In genomic region chr12:53159195-53159834, GRCh38 we compare ENCODE assay signal across 8 cellular contexts. TPM values are rescaled to one million over a fixed set of nuclear protein-coding genes. Genes with fewer than 3 reads are reported as not detected.
DNase-seq lines count a peak whose midpoint lies in the region; ATAC-seq and TF ChIP-seq lines count a peak whose summit lies in the region.

No MANE protein-coding gene starts in this region.

- H2AFZ ChIP-seq in SK-N-SH (ENCODE audit: low read depth), result peak overlapping the region; percentile 73; the same call in 1 of the 2 replicates

- WGBS in SK-N-SH (ENCODE audit: low lambda C conversion rate), result 17% methylated on average over 14 of the region's 14 CpGs

- peaks cover 7% of the 10 kb centered on the region for H3K4me1 Mint-ChIP-seq in activated naive CD4-positive, alpha-beta T cell treated with anti-CD3 and anti-CD28 coated beads for 36 hours (ENCODE audit: low read depth)

- CTCF ChIA-PET in SK-N-SH (lab: Yijun Ruan, JAX), result interaction anchor here (0.6 to 12.3 kb wide), 53 partner anchors 8 to 686 kb away, joined by 3 to 272 read pairs (median 6); partner anchors contain the start of genes AAAS, CSAD, ESPL1 and KRT6C
- CTCF ChIA-PET in activated naive CD4-positive, alpha-beta T cell treated with anti-CD3 and anti-CD28 coated beads for 36 hours (lab: Charles Lee), result interaction anchor here (0.6 to 6.8 kb wide), 43 partner anchors 9 to 349 kb away, joined by 3 to 61 read pairs (median 5); partner anchors contain the start of genes AAAS, CSAD, ESPL1 and MYG1

- ATAC-seq in Right ventricle myocardium inferior (peak; percentile 75), upper lobe of right lung (peak; percentile 98)

- intact Hi-C loops in activated naive CD4-positive, alpha-beta T cell treated with anti-CD3 and anti-CD28 coated beads for 36 hours (cut with micrococcal nuclease), result loop anchor here (1.0 to 2.0 kb wide), 8 partner anchors 21 to 186 kb away; partner anchors contain the start of genes AAAS, CSAD and ZNF740
- intact Hi-C loops in Right ventricle myocardium inferior (cut with DNase I) (loop anchor here (2.0 kb wide), 1 partner anchor 37 kb away; no protein-coding TSS in a partner anchor), posterior cingulate gyrus (cut with DNase I) (loop anchor here (1.0 kb wide), 1 partner anchor 38 kb away; no protein-coding TSS in a partner anchor), upper lobe of right lung (cut with DNase I) (no loop called here)

- H3K4me3 ChIP-seq in H7 (ENCODE audit: insufficient read depth, low read depth, low read length) (peak overlapping the region; percentile 13; the same call in 1 of the 2 replicates), SK-N-SH (ENCODE audit: low read depth in 2 of 2, low read length in 1 of 2) (peak overlapping the region in 1 of 2 experiments; percentile 4; a peak in 1 of 4 replicates), upper lobe of right lung (no peak overlapping the region)

- no peaks in the 10 kb centered on the region for H3K36me3 Mint-ChIP-seq in activated naive CD4-positive, alpha-beta T cell treated with anti-CD3 and anti-CD28 coated beads for 36 hours (ENCODE audit: low read depth)

- H3K27ac Mint-ChIP-seq in activated naive CD4-positive, alpha-beta T cell treated with anti-CD3 and anti-CD28 coated beads for 36 hours, result peak overlapping the region; percentile 6

- peaks cover 6% of the 10 kb centered on the region for H3F3A ChIP-seq in SK-N-SH (replicated peaks; ENCODE audit: insufficient read depth)

- H3K27me3 ChIP-seq in H7 (ENCODE audit: control insufficient read depth, insufficient read depth, low read length) (peaks cover 15% of the 10 kb centered on the region), SK-N-SH (ENCODE audit: insufficient read depth) (no peaks in the 10 kb centered on the region), upper lobe of right lung (no peaks in the 10 kb centered on the region)

- no peaks in the 10 kb centered on the region for H3K9me3 Mint-ChIP-seq in activated naive CD4-positive, alpha-beta T cell treated with anti-CD3 and anti-CD28 coated beads for 36 hours

- no peaks in the 10 kb centered on the region for H3K27me3 Mint-ChIP-seq in activated naive CD4-positive, alpha-beta T cell treated with anti-CD3 and anti-CD28 coated beads for 36 hours (ENCODE audit: low read depth)

- H3K9me2 ChIP-seq in SK-N-SH, result no peaks in the 10 kb centered on the region

- TF ChIP-seq EP300 in SK-N-SH (IDR thresholded peaks at IDR 0.05; ENCODE audit: borderline replicate concordance in 1 of 2, low read depth in 1 of 2, low read length in 1 of 2), result no peak

- H3K9me3 ChIP-seq in SK-N-SH (no peaks in the 10 kb centered on the region), upper lobe of right lung (no peaks in the 10 kb centered on the region)

- H3K4me1 ChIP-seq in SK-N-SH (ENCODE audit: control insufficient read depth in 1 of 2, insufficient read depth in 2 of 2, low read depth in 1 of 2, low read length in 1 of 2) (peaks cover 0 to 2% of the 10 kb centered on the region in 2 experiments; a peak in 2 of 4 replicates), upper lobe of right lung (peaks cover 3% of the 10 kb centered on the region)

- TF ChIP-seq CTCF in SK-N-SH (IDR thresholded peaks at IDR 0.05) (peak; percentile 96), upper lobe of right lung (IDR thresholded peaks at IDR 0.05) (peak; percentile 97)

- no peaks in the 10 kb centered on the region for H3K79me2 ChIP-seq in SK-N-SH (ENCODE audit: insufficient read depth)

- no peak overlapping the region for H3K4me3 Mint-ChIP-seq in activated naive CD4-positive, alpha-beta T cell treated with anti-CD3 and anti-CD28 coated beads for 36 hours

- TF ChIP-seq RAD21 in SK-N-SH (IDR thresholded peaks at IDR 0.05; ENCODE audit: low read length), result peak; percentile 86

- POLR2A ChIA-PET in SK-N-SH (lab: Yijun Ruan, JAX), result interaction anchor here (0.7 to 2.8 kb wide), 8 partner anchors 16 to 166 kb away, joined by 3 to 12 read pairs (median 4); partner anchors contain the start of genes CSAD and ZNF740

- H4K20me1 ChIP-seq in SK-N-SH (ENCODE audit: insufficient read depth), result no peaks in the 10 kb centered on the region

- H3K27ac ChIP-seq in SK-N-SH (ENCODE audit: low read depth in 2 of 2, low read length in 1 of 2) (no peak overlapping the region), upper lobe of right lung (no peak overlapping the region)

- H3K4me2 ChIP-seq in SK-N-SH, result no peak overlapping the region

- H3K9ac ChIP-seq in SK-N-SH, result no peak overlapping the region

- H3K36me3 ChIP-seq in H7 (replicated peaks; ENCODE audit: control insufficient read depth, insufficient read depth, low read length) (no peaks in the 10 kb centered on the region), SK-N-SH (replicated peaks in 1 of 2; ENCODE audit: control insufficient read depth in 1 of 2, insufficient read depth in 2 of 2, low read length in 1 of 2) (no peaks in the 10 kb centered on the region), upper lobe of right lung (no peaks in the 10 kb centered on the region)

- DNase-seq in DMS153 (lab: John Stamatoyannopoulos, UW) (peak; percentile 72), H7 (peak; percentile 94), NCI-H1092 treated with DMSO at 0.1 percent for 48 hours (lab: John Stamatoyannopoulos, UW) (peak; percentile 72), SK-N-SH (peak; percentile 88), Right ventricle myocardium inferior (ENCODE audit: missing footprints) (peak; percentile 89), posterior cingulate gyrus (peak; percentile 46 to 97 (median 80)), upper lobe of right lung (peak; percentile 90)
- DNase-seq in activated naive CD4-positive, alpha-beta T cell treated with anti-CD3 and anti-CD28 coated beads for 36 hours, result peak; percentile 97

TF ChIP-seq in SK-N-SH, 30 proteins besides CTCF, POLR2A, EP300 and RAD21 (continues in another document):
- TF ChIP-seq FOSL2 (IDR thresholded peaks at IDR 0.05; ENCODE audit: borderline replicate concordance, low read depth) (no peak), GATA2 (CRISPR knock-in tag; IDR thresholded peaks at IDR 0.05) (no peak), NRF1 (IDR thresholded peaks at IDR 0.05; ENCODE audit: low read depth, low read length) (no peak), EZH2phosphoT487 (IDR thresholded peaks at IDR 0.05; ENCODE audit: borderline replicate concordance, low read depth) (no peak)
- TF ChIP-seq, protein P1, sequence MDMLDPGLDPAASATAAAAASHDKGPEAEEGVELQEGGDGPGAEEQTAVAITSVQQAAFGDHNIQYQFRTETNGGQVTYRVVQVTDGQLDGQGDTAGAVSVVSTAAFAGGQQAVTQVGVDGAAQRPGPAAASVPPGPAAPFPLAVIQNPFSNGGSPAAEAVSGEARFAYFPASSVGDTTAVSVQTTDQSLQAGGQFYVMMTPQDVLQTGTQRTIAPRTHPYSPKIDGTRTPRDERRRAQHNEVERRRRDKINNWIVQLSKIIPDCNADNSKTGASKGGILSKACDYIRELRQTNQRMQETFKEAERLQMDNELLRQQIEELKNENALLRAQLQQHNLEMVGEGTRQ (IDR thresholded peaks at IDR 0.05; ENCODE audit: borderline replicate concordance, low read depth, low read length), result no peak
- TF ChIP-seq, protein P2, sequence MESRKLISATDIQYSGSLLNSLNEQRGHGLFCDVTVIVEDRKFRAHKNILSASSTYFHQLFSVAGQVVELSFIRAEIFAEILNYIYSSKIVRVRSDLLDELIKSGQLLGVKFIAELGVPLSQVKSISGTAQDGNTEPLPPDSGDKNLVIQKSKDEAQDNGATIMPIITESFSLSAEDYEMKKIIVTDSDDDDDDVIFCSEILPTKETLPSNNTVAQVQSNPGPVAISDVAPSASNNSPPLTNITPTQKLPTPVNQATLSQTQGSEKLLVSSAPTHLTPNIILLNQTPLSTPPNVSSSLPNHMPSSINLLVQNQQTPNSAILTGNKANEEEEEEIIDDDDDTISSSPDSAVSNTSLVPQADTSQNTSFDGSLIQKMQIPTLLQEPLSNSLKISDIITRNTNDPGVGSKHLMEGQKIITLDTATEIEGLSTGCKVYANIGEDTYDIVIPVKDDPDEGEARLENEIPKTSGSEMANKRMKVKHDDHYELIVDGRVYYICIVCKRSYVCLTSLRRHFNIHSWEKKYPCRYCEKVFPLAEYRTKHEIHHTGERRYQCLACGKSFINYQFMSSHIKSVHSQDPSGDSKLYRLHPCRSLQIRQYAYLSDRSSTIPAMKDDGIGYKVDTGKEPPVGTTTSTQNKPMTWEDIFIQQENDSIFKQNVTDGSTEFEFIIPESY (IDR thresholded peaks at IDR 0.05; ENCODE audit: borderline replicate concordance, low read depth), result no peak

RNA-seq across cellular contexts. Expression of gene ZNF740, which starts 21.2 kb away (rescaled TPM):
- total RNA-seq in H7 (2014; rRNA removed; shearing (Covaris generic)), result 8.7 and 9.1 TPM in 2 replicates
- 14.6 and 21.8 TPM in 2 replicates for polyA plus RNA-seq in SK-N-SH (2012; rRNA removed)
- polyA plus RNA-seq in SK-N-SH (2012; cell fraction: cytosol; rRNA removed), result 7.9 and 10.3 TPM in 2 replicates
- polyA plus RNA-seq in SK-N-SH (2012; cell fraction: nucleus; rRNA removed), result 41.0 and 89.7 TPM in 2 replicates
- total RNA-seq in activated naive CD4-positive, alpha-beta T cell treated with anti-CD3 and anti-CD28 coated beads for 36 hours, result 10 to 100 TPM; 40.4 to 42.0 TPM
- 31.5 TPM for total RNA-seq in Right ventricle myocardium inferior
- 46.8 TPM for total RNA-seq in upper lobe of right lung

RNA-seq across cellular contexts. Expression of gene CSAD, which starts 21.4 kb away (rescaled TPM):
- 3.0 and 3.4 TPM in 2 replicates for total RNA-seq in H7 (2014; rRNA removed; shearing (Covaris generic))
- 32.2 and 45.4 TPM in 2 replicates for polyA plus RNA-seq in SK-N-SH (2012; rRNA removed)
- 3.9 and 5.2 TPM in 2 replicates for polyA plus RNA-seq in SK-N-SH (2012; cell fraction: cytosol; rRNA removed)
- 305 and 362 TPM in 2 replicates for polyA plus RNA-seq in SK-N-SH (2012; cell fraction: nucleus; rRNA removed)
- 10 to 100 TPM; 31.5 to 32.3 TPM for total RNA-seq in activated naive CD4-positive, alpha-beta T cell treated with anti-CD3 and anti-CD28 coated beads for 36 hours
- total RNA-seq in Right ventricle myocardium inferior (10.8 TPM), upper lobe of right lung (41.7 TPM)

RNA-seq across cellular contexts. Expression of gene ITGB7, which starts 47.7 kb away (rescaled TPM):
- 0.30 and 0.52 TPM in 2 replicates for total RNA-seq in H7 (2014; rRNA removed; shearing (Covaris generic))
- 0.25 and 0.31 TPM in 2 replicates for polyA plus RNA-seq in SK-N-SH (2012; rRNA removed)
- polyA plus RNA-seq in SK-N-SH (2012; cell fraction: cytosol; rRNA removed), result 0.03 and 0.16 TPM in 2 replicates
- polyA plus RNA-seq in SK-N-SH (2012; cell fraction: nucleus; rRNA removed), result 2.4 and 2.5 TPM in 2 replicates
- total RNA-seq in activated naive CD4-positive, alpha-beta T cell treated with anti-CD3 and anti-CD28 coated beads for 36 hours, result 10 to 100 TPM; 32.3 to 32.5 TPM
- total RNA-seq in Right ventricle myocardium inferior (0.76 TPM), upper lobe of right lung (7.7 TPM)

RNA-seq across cellular contexts. Expression of gene SOAT2, which starts 56.0 kb away (rescaled TPM):
- not detected in 2 replicates for total RNA-seq in H7 (2014; rRNA removed; shearing (Covaris generic))
- 0.13 and 0.18 TPM in 2 replicates for polyA plus RNA-seq in SK-N-SH (2012; rRNA removed)
- polyA plus RNA-seq in SK-N-SH (2012; cell fraction: cytosol; rRNA removed), result 0.04 and 0.06 TPM in 2 replicates
- 0.40 and 0.58 TPM in 2 replicates for polyA plus RNA-seq in SK-N-SH (2012; cell fraction: nucleus; rRNA removed)
- total RNA-seq in activated naive CD4-positive, alpha-beta T cell treated with anti-CD3 and anti-CD28 coated beads for 36 hours, result under 1 TPM; 0.74 to 0.81 TPM
- not detected for total RNA-seq in Right ventricle myocardium inferior
- not detected for total RNA-seq in upper lobe of right lung
